ENCODE assay signal across 9 cellular contexts in the genomic region with DNA sequence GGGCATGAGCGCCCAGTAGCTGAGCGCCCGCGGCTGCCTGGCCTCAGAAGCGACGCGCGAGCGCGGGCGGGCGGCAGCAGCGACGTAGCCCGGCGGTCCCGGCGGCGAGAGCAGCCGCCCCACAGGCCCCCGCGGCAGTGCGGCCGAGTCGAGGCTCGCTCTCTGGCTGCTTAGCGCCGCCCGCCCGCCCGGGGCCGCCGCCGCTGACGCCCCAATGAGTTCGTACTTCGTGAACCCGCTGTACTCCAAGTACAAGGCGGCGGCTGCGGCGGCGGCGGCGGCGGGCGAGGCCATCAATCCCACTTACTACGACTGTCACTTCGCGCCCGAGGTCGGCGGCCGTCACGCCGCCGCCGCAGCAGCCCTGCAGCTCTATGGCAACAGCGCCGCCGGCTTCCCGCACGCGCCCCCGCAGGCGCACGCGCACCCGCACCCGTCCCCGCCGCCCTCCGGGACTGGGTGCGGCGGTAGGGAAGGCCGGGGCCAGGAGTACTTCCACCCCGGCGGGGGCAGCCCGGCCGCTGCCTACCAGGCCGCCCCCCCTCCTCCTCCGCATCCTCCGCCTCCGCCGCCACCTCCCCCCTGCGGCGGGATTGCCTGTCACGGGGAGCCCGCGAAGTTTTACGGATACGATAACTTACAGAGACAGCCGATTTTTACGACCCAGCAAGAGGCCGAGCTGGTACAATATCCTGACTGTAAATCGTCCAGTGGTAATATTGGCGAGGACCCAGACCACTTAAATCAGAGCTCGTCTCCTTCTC. TPM values are rescaled to one million over a fixed set of nuclear protein-coding genes. Genes with fewer than 3 reads are reported as not detected.
DNase-seq lines count a peak whose midpoint lies in the region; ATAC-seq and TF ChIP-seq lines count a peak whose summit lies in the region.
"Had no signal": no experiment of that assay in that cellular context is flagged by ENCODE, and none has a peak within 500 bp of the region (broad histone marks: within the 10 kb centered on the region; RNA-seq: fewer than 3 reads in every experiment).

No MANE protein-coding gene starts in this region.

- POLR2A ChIA-PET in PC-3 (lab: Charles Lee; ENCODE audit: unreplicated experiment), result interaction anchor here (0.6 kb wide), 1 partner anchor 533 kb away, joined by 4 read pairs; no protein-coding TSS in a partner anchor

- H3K4me3 ChIP-seq in PC-3 (ENCODE audit: low read length) (peak overlapping the region; percentile 81), neural cell (ENCODE audit: low read length) (peak overlapping the region; percentile 58)

- 0 out of 2 replicates have a peak, but pooled peaks have one; percentile 11 for TF ChIP-seq CTCF in PC-3 (conservative IDR thresholded peaks at IDR 0.05; ENCODE audit: low read depth, low read length)
- no peak for TF ChIP-seq CTCF in neural cell (IDR thresholded peaks at IDR 0.05; ENCODE audit: poor library complexity, severe bottlenecking)

- H3K9me3 Mint-ChIP-seq in effector memory CD8-positive, alpha-beta T cell, result no peaks in the 10 kb centered on the region

- H3K79me2 ChIP-seq in PC-3 (ENCODE audit: low read length), result no peaks in the 10 kb centered on the region
- H3K79me2 ChIP-seq in neural cell (replicated peaks; ENCODE audit: insufficient read depth, low read length), result no peaks in the 10 kb centered on the region

- no peaks in the 10 kb centered on the region for H3K9me3 ChIP-seq in PC-3 (ENCODE audit: low read length)
- no peaks in the 10 kb centered on the region for H3K9me3 ChIP-seq in neural cell (ENCODE audit: low read length)

- H3K27ac Mint-ChIP-seq in effector memory CD8-positive, alpha-beta T cell, result peak overlapping the region in 1 of 2 donors; percentile 91

- H3K27ac ChIP-seq in PC-3 (ENCODE audit: low read length) (no peak overlapping the region), neural cell (ENCODE audit: low read length) (no peak overlapping the region)
- H3K27ac ChIP-seq: KMS-11 had no signal

- H3K9ac ChIP-seq in PC-3 (ENCODE audit: low read length), result peak overlapping the region; percentile 28; the same call in 1 of the 2 replicates
- no peak overlapping the region for H3K9ac ChIP-seq in neural cell (ENCODE audit: low read length)
- H3K9ac ChIP-seq: KMS-11 had no signal

- peaks cover 14% of the 10 kb centered on the region for H3K4me1 ChIP-seq in PC-3 (ENCODE audit: insufficient read depth, low read length)

- BruUV-seq in PC-3 (replicated peaks; lab: Mats Ljungman, UMichigan), result no TSS peak

- H3K4me1 Mint-ChIP-seq in effector memory CD8-positive, alpha-beta T cell (ENCODE audit: low read depth in 2 of 2), result peaks cover 13 to 19% of the 10 kb centered on the region in 2 donors

- H2AFZ ChIP-seq in PC-3 (ENCODE audit: low read length) (peak overlapping the region; percentile 96), neural cell (ENCODE audit: low read depth, low read length) (no peak overlapping the region)

- TF ChIP-seq EP300 in neural cell (conservative IDR thresholded peaks at IDR 0.05; ENCODE audit: poor library complexity, severe bottlenecking), result peak; percentile 32

- H3K36me3 Mint-ChIP-seq in effector memory CD8-positive, alpha-beta T cell (ENCODE audit: insufficient read depth), result peaks cover 46% of the 10 kb centered on the region

- peaks cover 4% of the 10 kb centered on the region for H3F3A ChIP-seq in PC-3 (ENCODE audit: low read length, unreplicated experiment)
- H3F3A ChIP-seq in neural cell (ENCODE audit: insufficient read depth, low read length, poor library complexity, severe bottlenecking), result no peaks in the 10 kb centered on the region

- TF ChIP-seq RAD21 in neural cell (conservative IDR thresholded peaks at IDR 0.05), result peak; percentile 41

- DNase-seq in EL (peak; percentile 52), PC-3 (peak; percentile 43), left lobe of liver (ENCODE audit: low spot score) (no peak)
- no peak for DNase-seq in effector memory CD8-positive, alpha-beta T cell
- DNase-seq in NK-92 treated with Interleukin-12 subunit alpha and Interleukin-12 subunit beta, amount 100 ng/mL, for 24 hours (lab: John Stamatoyannopoulos, UW), result no peak

- H3K9me2 ChIP-seq in PC-3 (replicated peaks; ENCODE audit: low read length) (no peaks in the 10 kb centered on the region), neural cell (ENCODE audit: insufficient read depth, low read length) (no peaks in the 10 kb centered on the region)

- no peaks in the 10 kb centered on the region; the same call in 1 of the 2 replicates for H3K36me3 ChIP-seq in PC-3 (ENCODE audit: low read depth, low read length)
- H3K36me3 ChIP-seq in neural cell (ENCODE audit: insufficient read depth, low read length), result no peaks in the 10 kb centered on the region

- H3K4me2 ChIP-seq in PC-3 (ENCODE audit: low read length) (peak overlapping the region; percentile 99), neural cell (ENCODE audit: low read length) (no peak overlapping the region)
- H3K4me2 ChIP-seq: KMS-11 had no signal

- no peaks in the 10 kb centered on the region for H3K27me3 ChIP-seq in PC-3 (ENCODE audit: low read length)
- peaks cover 97% of the 10 kb centered on the region for H3K27me3 ChIP-seq in neural cell (ENCODE audit: insufficient read depth, low read depth, low read length)

- CTCF ChIA-PET in PC-3 (lab: Charles Lee), result interaction anchor here (1.3 to 2.1 kb wide), 4 partner anchors 424 to 524 kb away, joined by 5 to 18 read pairs (median 15); no protein-coding TSS in a partner anchor

- H4K20me1 ChIP-seq in PC-3 (ENCODE audit: low read length) (no peaks in the 10 kb centered on the region), neural cell (ENCODE audit: insufficient read depth) (no peaks in the 10 kb centered on the region)

- ATAC-seq in PC-3, result peak; percentile 57
- ATAC-seq in effector memory CD8-positive, alpha-beta T cell (replicated peaks), result peak; percentile 40
- no peak for ATAC-seq in GM18868 (IDR thresholded peaks at IDR 0.05; ENCODE audit: unreplicated experiment)
- ATAC-seq in left lobe of liver, result no peak
- ATAC-seq in GM21526 (IDR thresholded peaks at IDR 0.05; ENCODE audit: low FRiP score, unreplicated experiment), result no peak

- intact Hi-C loops in PC-3 (cut with micrococcal nuclease), result no loop called here

- H3K27me3 Mint-ChIP-seq in effector memory CD8-positive, alpha-beta T cell, result peaks cover 86 to 89% of the 10 kb centered on the region in 2 donors

- peak overlapping the region; percentile 54 to 64 for H3K4me3 Mint-ChIP-seq in effector memory CD8-positive, alpha-beta T cell

TF ChIP-seq in neural cell, 6 proteins besides CTCF, POLR2A, EP300 and RAD21:
- TF ChIP-seq MXI1 (conservative IDR thresholded peaks at IDR 0.05; ENCODE audit: poor library complexity, severe bottlenecking) (peak; percentile 46), TAF1 (IDR thresholded peaks at IDR 0.05; ENCODE audit: low read depth) (no peak), POLR2AphosphoS5 (IDR thresholded peaks at IDR 0.05) (no peak), EZH2 (IDR thresholded peaks at IDR 0.05; ENCODE audit: borderline replicate concordance, insufficient read depth, low read length, poor library complexity, severe bottlenecking) (peak; percentile 63), SMC3 (conservative IDR thresholded peaks at IDR 0.05; ENCODE audit: poor library complexity) (peak; percentile 55)
- TF ChIP-seq, protein P1, sequence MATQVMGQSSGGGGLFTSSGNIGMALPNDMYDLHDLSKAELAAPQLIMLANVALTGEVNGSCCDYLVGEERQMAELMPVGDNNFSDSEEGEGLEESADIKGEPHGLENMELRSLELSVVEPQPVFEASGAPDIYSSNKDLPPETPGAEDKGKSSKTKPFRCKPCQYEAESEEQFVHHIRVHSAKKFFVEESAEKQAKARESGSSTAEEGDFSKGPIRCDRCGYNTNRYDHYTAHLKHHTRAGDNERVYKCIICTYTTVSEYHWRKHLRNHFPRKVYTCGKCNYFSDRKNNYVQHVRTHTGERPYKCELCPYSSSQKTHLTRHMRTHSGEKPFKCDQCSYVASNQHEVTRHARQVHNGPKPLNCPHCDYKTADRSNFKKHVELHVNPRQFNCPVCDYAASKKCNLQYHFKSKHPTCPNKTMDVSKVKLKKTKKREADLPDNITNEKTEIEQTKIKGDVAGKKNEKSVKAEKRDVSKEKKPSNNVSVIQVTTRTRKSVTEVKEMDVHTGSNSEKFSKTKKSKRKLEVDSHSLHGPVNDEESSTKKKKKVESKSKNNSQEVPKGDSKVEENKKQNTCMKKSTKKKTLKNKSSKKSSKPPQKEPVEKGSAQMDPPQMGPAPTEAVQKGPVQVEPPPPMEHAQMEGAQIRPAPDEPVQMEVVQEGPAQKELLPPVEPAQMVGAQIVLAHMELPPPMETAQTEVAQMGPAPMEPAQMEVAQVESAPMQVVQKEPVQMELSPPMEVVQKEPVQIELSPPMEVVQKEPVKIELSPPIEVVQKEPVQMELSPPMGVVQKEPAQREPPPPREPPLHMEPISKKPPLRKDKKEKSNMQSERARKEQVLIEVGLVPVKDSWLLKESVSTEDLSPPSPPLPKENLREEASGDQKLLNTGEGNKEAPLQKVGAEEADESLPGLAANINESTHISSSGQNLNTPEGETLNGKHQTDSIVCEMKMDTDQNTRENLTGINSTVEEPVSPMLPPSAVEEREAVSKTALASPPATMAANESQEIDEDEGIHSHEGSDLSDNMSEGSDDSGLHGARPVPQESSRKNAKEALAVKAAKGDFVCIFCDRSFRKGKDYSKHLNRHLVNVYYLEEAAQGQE (IDR thresholded peaks at IDR 0.05; ENCODE audit: borderline replicate concordance), result no peak

RNA-seq across cellular contexts. Expression of a gene that starts 0.8 kb away (rescaled TPM):
- 1.9 and 2.9 TPM in 2 replicates for total RNA-seq in PC-3 (2014; rRNA removed)
- polyA plus RNA-seq in neural cell, result not detected in 2 replicates
- polyA minus RNA-seq in neural cell, result not detected in 2 replicates
- not detected for total RNA-seq in left lobe of liver

RNA-seq across cellular contexts. Expression of a gene that starts 7.8 kb away (rescaled TPM):
- not detected in 2 replicates for total RNA-seq in PC-3 (2014; rRNA removed)
- polyA plus RNA-seq in neural cell, result not detected in 2 replicates
- polyA minus RNA-seq in neural cell, result not detected in 2 replicates
- total RNA-seq in left lobe of liver, result not detected

RNA-seq across cellular contexts. Expression of a gene that starts 13.8 kb away (rescaled TPM):
- not detected in 2 replicates for total RNA-seq in PC-3 (2014; rRNA removed)
- not detected in 2 replicates for polyA plus RNA-seq in neural cell
- not detected in 2 replicates for polyA minus RNA-seq in neural cell
- total RNA-seq in left lobe of liver, result not detected

RNA-seq across cellular contexts. Expression of a gene that starts 21.0 kb away (rescaled TPM):
- total RNA-seq in PC-3 (2014; rRNA removed) (0.29 and 1.8 TPM in 2 replicates), left lobe of liver (not detected)
- polyA plus RNA-seq in neural cell, result not detected in 2 replicates
- polyA minus RNA-seq in neural cell, result not detected in 2 replicates

RNA-seq across cellular contexts. Expression of a gene that starts 23.3 kb away (rescaled TPM):
- total RNA-seq in PC-3 (2014; rRNA removed), result not detected in 2 replicates
- not detected in 2 replicates for polyA plus RNA-seq in neural cell
- polyA minus RNA-seq in neural cell, result not detected in 2 replicates
- total RNA-seq in left lobe of liver, result not detected

Comparison
In these comparisons a context has a peak if more than half of its experiments do, and no peak if none do; other contexts are left out.
1. DNase-seq: peak in EL (single experiment) and PC-3 (single experiment); none in effector memory CD8-positive, alpha-beta T cell (0 of 3), left lobe of liver (single experiment) and NK-92 treated with Interleukin-12 subunit alpha and Interleukin-12 subunit beta, amount 100 ng/mL, for 24 hours (single experiment).
2. ATAC-seq: peak in PC-3 (single experiment) and effector memory CD8-positive, alpha-beta T cell (single experiment); none in GM18868 (single experiment), left lobe of liver (single experiment) and GM21526 (single experiment).